26 cellular contexts compared by ENCODE assay signal in genomic region chr6:110953633-110954303, GRCh38.
"Had no signal": no experiment of that assay in that cellular context is flagged by ENCODE, and none has a peak within 500 bp of the region (broad histone marks: within the 10 kb centered on the region; RNA-seq: fewer than 3 reads in every experiment).

No MANE protein-coding gene starts in this region.

- H3K4me3 ChIP-seq: cardiac muscle cell, Peyer's patch had no signal

- DNase-seq: activated CD4-positive, alpha-beta memory T cell treated with anti-CD3 and anti-CD28 coated beads for 36 hours; activated CD4-positive, alpha-beta T cell treated with anti-CD3 and anti-CD28 coated beads, Interleukin-2, amount 10 ng/mL, durations not matched to agents 7 days and 5 days; activated CD4-positive, CD25-positive, alpha-beta regulatory T cell; activated gamma-delta T cell treated with Interleukin-2 at 50 U/mL for 16 hours; activated naive CD4-positive, alpha-beta T cell treated with anti-CD3 and anti-CD28 coated beads, Interleukin-2, amount 10 ng/mL, durations not matched to agents 7 days and 5 days; activated naive CD8-positive, alpha-beta T cell treated with anti-CD3 and anti-CD28 coated beads for 36 hours; activated T-cell treated with anti-CD3 and anti-CD28 coated beads for 4 hours; activated T-cell treated with anti-CD3 and anti-CD28 coated beads, Interleukin-2, amount 50 U/mL, for 48 hours; brain microvascular endothelial cell; Karpas-422; NCI-H1105; NCI-H1436; NCI-H1694 treated with DMSO at 0.1 percent for 48 hours; NCI-H2029 treated with DMSO at 0.1 percent for 48 hours; NCI-H345; NCI-H510A; NCI-H526 treated with DMSO at 0.1 percent for 48 hours; NCI-H82; SHP77 treated with DMSO at 0.1 percent for 48 hours; T-helper 2 cell; T1000 had no signal

- H3K36me3 ChIP-seq: brain microvascular endothelial cell, cardiac muscle cell, Peyer's patch had no signal

- H3K27ac ChIP-seq: brain microvascular endothelial cell, cardiac muscle cell, Peyer's patch had no signal

- H3K9me3 ChIP-seq: Peyer's patch had no signal

- ATAC-seq: activated T-helper 17 cell treated with anti-CD3 and anti-CD28 coated beads, Interleukin-2, amount 50 U/mL, for 72 hours had no signal

- H3K27me3 ChIP-seq: brain microvascular endothelial cell, cardiac muscle cell, Peyer's patch had no signal

- FAIRE-seq: colon, TTC549 had no signal
